Comparison of ENCODE assay signal across 21 cellular contexts in genomic region chr7:115516341-115516740, GRCh38.
"Had no signal": no experiment of that assay in that cellular context is flagged by ENCODE, and none has a peak within 500 bp of the region (broad histone marks: within the 10 kb centered on the region; RNA-seq: fewer than 3 reads in every experiment).

No MANE protein-coding gene starts in this region.

- H3K9ac ChIP-seq: neural progenitor cell had no signal

- H3K4me3 ChIP-seq: adrenal gland, cardiac muscle cell, gastroesophageal sphincter, heart left ventricle, neural progenitor cell, sigmoid colon, spleen, thoracic aorta, upper lobe of left lung had no signal

- DNase-seq: activated gamma-delta T cell treated with Interleukin-2 at 50 U/mL for 16 hours; activated T-cell treated with anti-CD3 and anti-CD28 coated beads, Interleukin-2, amount 50 U/mL, for 1 hour; adrenal gland; effector memory CD4-positive, alpha-beta T cell; heart left ventricle; islet precursor cell; left cardiac atrium; naive B cell; posterior cingulate gyrus; sigmoid colon; spleen; stimulated activated CD4-positive, alpha-beta T cell treated with anti-CD3 and anti-CD28 coated beads, Interleukin-4, amount 100 ng/mL, for 24 hours; stimulated activated naive CD4-positive, alpha-beta T cell treated with Interleukin-2 at 50 U/mL for 16 hours; T-helper 9 cell; upper lobe of left lung had no signal

- H3K36me3 ChIP-seq: adrenal gland, cardiac muscle cell, gastroesophageal sphincter, heart left ventricle, neural progenitor cell, sigmoid colon, spleen, thoracic aorta, upper lobe of left lung had no signal

- H3K4me1 ChIP-seq: adrenal gland, gastroesophageal sphincter, heart left ventricle, neural progenitor cell, sigmoid colon, spleen, upper lobe of left lung had no signal

- H3K27me3 ChIP-seq: adrenal gland, cardiac muscle cell, gastroesophageal sphincter, heart left ventricle, neural progenitor cell, sigmoid colon, spleen, upper lobe of left lung had no signal

- ATAC-seq: activated naive CD4-positive, alpha-beta T cell treated with anti-CD3 and anti-CD28 coated beads, Interleukin-2, amount 50 U/mL, for 72 hours; esophagus mucosa; gastroesophageal sphincter; heart left ventricle; left cardiac atrium had no signal

- H3K27ac ChIP-seq: adrenal gland, cardiac muscle cell, gastroesophageal sphincter, heart left ventricle, neural progenitor cell, sigmoid colon, spleen, thoracic aorta, upper lobe of left lung had no signal

- H3K9me3 ChIP-seq: adrenal gland, gastroesophageal sphincter, heart left ventricle, sigmoid colon, thoracic aorta had no signal

- H2AFZ ChIP-seq: neural progenitor cell had no signal

- H3K4me2 ChIP-seq: neural progenitor cell had no signal
